In genomic region chr17:17493249-17493985, GRCh38 we compare ENCODE assay signal across 13 cellular contexts. TPM values are rescaled to one million over a fixed set of nuclear protein-coding genes. Genes with fewer than 3 reads are reported as not detected.
DNase-seq lines count a peak whose midpoint lies in the region; ATAC-seq and TF ChIP-seq lines count a peak whose summit lies in the region.
"Had no signal": no experiment of that assay in that cellular context is flagged by ENCODE, and none has a peak within 500 bp of the region (broad histone marks: within the 10 kb centered on the region; RNA-seq: fewer than 3 reads in every experiment).

No MANE protein-coding gene starts in this region.

- POLR2A ChIA-PET in activated CD4-positive, alpha-beta T cell treated with anti-CD3 and anti-CD28 coated beads for 36 hours (lab: Charles Lee), result no interaction called here

- no peak overlapping the region for H3K4me2 ChIP-seq in DND-41 (ENCODE audit: insufficient read depth, low read length)

- intact Hi-C loops in cardiac septum (cut with DNase I) (no loop called here), posterior vena cava (cut with DNase I) (loop anchor here (10.0 kb wide), 4 partner anchors 91 to 151 kb away; no protein-coding TSS in a partner anchor)
- intact Hi-C loops in activated CD4-positive, alpha-beta T cell treated with anti-CD3 and anti-CD28 coated beads for 36 hours (cut with DNase I, micrococcal nuclease), result no loop called here

- in situ Hi-C loops in SK-MEL-5 (cut with HindIII; ENCODE audit: low pct_unique_long_range_greater_than_20kb, low sequenced_read_pairs), result no loop called here

- H3K4me3 ChIP-seq in DND-41 (ENCODE audit: low read depth in 1 of 2, low read length in 2 of 2), result no peak overlapping the region
- H3K4me3 ChIP-seq: thoracic aorta had no signal

- peaks cover 5% of the 10 kb centered on the region for H3K27me3 Mint-ChIP-seq in activated CD4-positive, alpha-beta T cell treated with anti-CD3 and anti-CD28 coated beads for 36 hours

- ATAC-seq in DND-41 (ENCODE audit: insufficient read depth, low read depth) (no peak), HG02870 (IDR thresholded peaks at IDR 0.05; ENCODE audit: unreplicated experiment) (no peak)
- no peak for ATAC-seq in activated CD4-positive, alpha-beta T cell treated with anti-CD3 and anti-CD28 coated beads for 36 hours
- ATAC-seq: foreskin keratinocyte, Panc1 had no signal

- H3K9me3 Mint-ChIP-seq in activated CD4-positive, alpha-beta T cell treated with anti-CD3 and anti-CD28 coated beads for 36 hours (ENCODE audit: low read depth), result no peaks in the 10 kb centered on the region

- no peak overlapping the region for H3K9ac ChIP-seq in DND-41 (ENCODE audit: low read depth, low read length)

- peaks cover 79% of the 10 kb centered on the region for H3K36me3 ChIP-seq in DND-41 (ENCODE audit: insufficient read depth, low read length)

- CTCF ChIA-PET in activated CD4-positive, alpha-beta T cell treated with anti-CD3 and anti-CD28 coated beads for 36 hours (lab: Charles Lee), result interaction anchor here (0.9 kb wide), 1 partner anchor 21 kb away, joined by 3 read pairs; no protein-coding TSS in a partner anchor

- DNase-seq in DND-41 (no peak), SK-MEL-5 (ENCODE audit: low read depth, low spot score) (peak; percentile 56), cardiac septum (ENCODE audit: low spot score) (peak; percentile 73), posterior vena cava (ENCODE audit: low spot score) (peak; percentile 59)
- no peak for DNase-seq in activated CD8-positive, alpha-beta memory T cell treated with anti-CD3 and anti-CD28 coated beads for 24 hours
- no peak for DNase-seq in activated CD4-positive, alpha-beta T cell treated with anti-CD3 and anti-CD28 coated beads for 36 hours
- DNase-seq in effector CD8-positive, alpha-beta T cell (lab: John Stamatoyannopoulos, UW), result no peak
- DNase-seq: activated CD4-positive, alpha-beta T cell treated with anti-CD3 and anti-CD28 coated beads, Interleukin-2, amount 50 U/mL, for 1 hour; foreskin keratinocyte; NCI-H1092 had no signal

- peak overlapping the region; percentile 39; the same call in 1 of the 2 replicates for H3K27ac ChIP-seq in DND-41 (ENCODE audit: low read length)
- H3K27ac ChIP-seq: foreskin keratinocyte, thoracic aorta had no signal

- H3K4me1 Mint-ChIP-seq in activated CD4-positive, alpha-beta T cell treated with anti-CD3 and anti-CD28 coated beads for 36 hours, result peaks cover 14% of the 10 kb centered on the region

- peaks cover 12% of the 10 kb centered on the region for H3K36me3 Mint-ChIP-seq in activated CD4-positive, alpha-beta T cell treated with anti-CD3 and anti-CD28 coated beads for 36 hours (ENCODE audit: low read depth)

- TF ChIP-seq CTCF in DND-41 (IDR thresholded peaks at IDR 0.05; ENCODE audit: borderline replicate concordance, extremely low read depth, low read length, poor library complexity, severe bottlenecking), result no peak

- peaks cover 33% of the 10 kb centered on the region for H3K79me2 ChIP-seq in DND-41 (ENCODE audit: insufficient read depth, low read length)

- H3K4me1 ChIP-seq in DND-41 (ENCODE audit: insufficient read depth, low read length), result no peaks in the 10 kb centered on the region
- H3K4me1 ChIP-seq: foreskin keratinocyte had no signal

- no peaks in the 10 kb centered on the region for H3K27me3 ChIP-seq in DND-41 (ENCODE audit: insufficient read depth, low read length, poor library complexity)

- H2AFZ ChIP-seq in DND-41 (ENCODE audit: low read depth, low read length), result no peak overlapping the region

- H3K4me3 Mint-ChIP-seq in activated CD4-positive, alpha-beta T cell treated with anti-CD3 and anti-CD28 coated beads for 36 hours, result no peak overlapping the region

- peaks cover 31% of the 10 kb centered on the region; the same call in 1 of the 2 replicates for H4K20me1 ChIP-seq in DND-41 (ENCODE audit: insufficient read depth, low read length)

- H3K9me3 ChIP-seq in DND-41 (ENCODE audit: insufficient read depth, low read length, severe bottlenecking), result no peaks in the 10 kb centered on the region
- H3K9me3 ChIP-seq: thoracic aorta had no signal

- no peak overlapping the region for H3K27ac Mint-ChIP-seq in activated CD4-positive, alpha-beta T cell treated with anti-CD3 and anti-CD28 coated beads for 36 hours

RNA-seq across cellular contexts. Expression of gene RASD1, which starts 2.8 kb away (rescaled TPM):
- 73.8 and 79.9 TPM in 2 replicates for total RNA-seq in SK-MEL-5 (2014; rRNA removed; shearing (Covaris generic))
- polyA plus RNA-seq in SK-MEL-5 (2015; cell fraction: cytosol; rRNA removed), result 102 and 118 TPM in 2 replicates
- 78.6 and 91.7 TPM in 2 replicates for polyA plus RNA-seq in SK-MEL-5 (2015; cell fraction: nucleus; rRNA removed)
- total RNA-seq in cardiac septum (4.4 TPM), posterior vena cava (10 to 100 TPM in 1 of 2 donors, 1 to 10 TPM in 1; 7.4 to 40.3 TPM)
- total RNA-seq in activated CD4-positive, alpha-beta T cell treated with anti-CD3 and anti-CD28 coated beads for 36 hours, result under 1 TPM; 0.18 to 0.21 TPM

RNA-seq across cellular contexts. Expression of gene MED9, which starts 16.6 kb away (rescaled TPM):
- 73.7 and 85.1 TPM in 2 replicates for total RNA-seq in SK-MEL-5 (2014; rRNA removed; shearing (Covaris generic))
- polyA plus RNA-seq in SK-MEL-5 (2015; cell fraction: cytosol; rRNA removed), result 69.4 and 84.0 TPM in 2 replicates
- polyA plus RNA-seq in SK-MEL-5 (2015; cell fraction: nucleus; rRNA removed), result 53.6 and 59.9 TPM in 2 replicates
- total RNA-seq in cardiac septum (30.5 TPM), posterior vena cava (1 to 10 TPM; 7.0 to 8.8 TPM)
- total RNA-seq in activated CD4-positive, alpha-beta T cell treated with anti-CD3 and anti-CD28 coated beads for 36 hours, result 10 to 100 TPM; 12.2 to 14.3 TPM

Comparison
In these comparisons a context has a peak if more than half of its experiments do, and no peak if none do; other contexts are left out.
1. DNase-seq: peak in SK-MEL-5 (single experiment), cardiac septum (single experiment) and posterior vena cava (single experiment); none in DND-41 (single experiment), activated CD8-positive, alpha-beta memory T cell treated with anti-CD3 and anti-CD28 coated beads for 24 hours (single experiment), activated CD4-positive, alpha-beta T cell treated with anti-CD3 and anti-CD28 coated beads for 36 hours (single experiment) and effector CD8-positive, alpha-beta T cell (single experiment).
2. intact Hi-C loops: an anchor here in posterior vena cava (10.0 kb wide); none called in cardiac septum and activated CD4-positive, alpha-beta T cell treated with anti-CD3 and anti-CD28 coated beads for 36 hours.